ENCODE assay signal across 8 cellular contexts in the genomic region with DNA sequence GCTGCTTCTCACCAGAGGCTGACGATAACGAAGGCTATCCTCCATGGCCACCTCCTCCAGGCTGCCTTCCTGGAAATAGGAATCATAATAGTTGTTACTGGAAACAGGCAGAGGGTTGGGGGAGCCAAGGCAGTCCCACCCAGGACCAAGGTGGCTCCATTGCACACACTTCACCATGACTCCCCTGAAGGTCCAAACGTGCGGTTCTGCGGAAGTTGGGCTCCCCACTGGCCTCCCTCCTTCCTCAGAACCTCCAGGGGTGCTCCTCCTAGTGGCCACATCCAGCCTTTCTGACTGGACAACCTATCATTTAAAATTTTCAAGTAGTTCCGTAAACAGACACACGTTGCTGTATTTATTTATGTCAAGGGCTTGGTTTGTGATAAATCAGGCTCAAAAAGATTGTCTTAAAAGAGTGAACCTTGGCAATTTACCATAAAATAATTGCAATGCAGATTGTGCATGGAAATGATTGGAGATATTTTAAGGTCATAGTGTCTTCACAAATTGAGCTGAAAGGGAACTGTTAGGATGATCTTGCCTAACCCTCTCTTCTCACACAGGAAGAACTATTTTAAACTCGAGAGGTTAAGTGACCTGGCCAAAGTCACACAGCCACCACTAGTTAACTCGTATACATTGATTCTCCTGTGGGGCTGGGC. TPM values are rescaled to one million over a fixed set of nuclear protein-coding genes. Genes with fewer than 3 reads are reported as not detected.
A peak's percentile ranks its signal among the peaks of the same experiment; 100 is the strongest.
DNase-seq lines count a peak whose midpoint lies in the region; ATAC-seq, FAIRE-seq and TF ChIP-seq lines count a peak whose summit lies in the region.

No MANE protein-coding gene starts in this region.

- TF ChIP-seq EP300 in Ishikawa (IDR thresholded peaks at IDR 0.05; ENCODE audit: borderline replicate concordance), result no peak
- no peak for TF ChIP-seq EP300 in SK-N-SH (IDR thresholded peaks at IDR 0.05; ENCODE audit: borderline replicate concordance in 1 of 2, low read depth in 1 of 2, low read length in 1 of 2)

- H3K9me2 ChIP-seq in SK-N-SH, result no peaks in the 10 kb centered on the region

- H3K27ac ChIP-seq in SK-N-SH (ENCODE audit: low read depth in 2 of 2, low read length in 1 of 2) (no peak overlapping the region), ascending aorta (no peak overlapping the region), small intestine (ENCODE audit: low read depth in 1 of 2, low read length in 1 of 2) (no peak overlapping the region)

- CTCF ChIA-PET in SK-N-SH (lab: Yijun Ruan, JAX), result interaction anchor here (0.7 to 4.1 kb wide), 18 partner anchors 10 to 283 kb away, joined by 3 to 24 read pairs (median 4); a partner anchor contains a TSS

- TF ChIP-seq CTCF in SK-N-SH (IDR thresholded peaks at IDR 0.05), result peak; percentile 75
- TF ChIP-seq CTCF in ascending aorta (IDR thresholded peaks at IDR 0.05), result peak; percentile 51 to 64 (median 57)

- no peaks in the 10 kb centered on the region for H3K27me3 ChIP-seq in SK-N-SH (ENCODE audit: insufficient read depth)
- no peaks in the 10 kb centered on the region for H3K27me3 ChIP-seq in ascending aorta
- H3K27me3 ChIP-seq in small intestine (ENCODE audit: control insufficient read depth in 2 of 2, insufficient read depth in 2 of 2, low read length in 2 of 2), result no peaks in the 10 kb centered on the region

- no peak for TF ChIP-seq RAD21 in Ishikawa (IDR thresholded peaks at IDR 0.05; ENCODE audit: low read depth)
- 0 out of 2 replicates have a peak, but pooled peaks have one; percentile 27 for TF ChIP-seq RAD21 in SK-N-SH (IDR thresholded peaks at IDR 0.05; ENCODE audit: low read length)

- H3K4me2 ChIP-seq in SK-N-SH, result no peak overlapping the region

- peaks cover 10 to 15% of the 10 kb centered on the region in 2 experiments; a peak in 2 of 4 replicates for H3K4me1 ChIP-seq in SK-N-SH (ENCODE audit: control insufficient read depth in 1 of 2, insufficient read depth in 2 of 2, low read depth in 1 of 2, low read length in 1 of 2)
- peaks cover 5 to 13% of the 10 kb centered on the region in 2 donors for H3K4me1 ChIP-seq in ascending aorta
- peaks cover 6 to 10% of the 10 kb centered on the region in 2 donors for H3K4me1 ChIP-seq in small intestine (ENCODE audit: control insufficient read depth in 2 of 2, insufficient read depth in 1 of 2, low read depth in 1 of 2, low read length in 1 of 2)

- peak; percentile 58 for DNase-seq in D341Med (ENCODE audit: low spot score)
- peak; percentile 77 for DNase-seq in SK-N-SH
- DNase-seq in ascending aorta (ENCODE audit: low spot score in 2 of 2), result peak in 1 of 2 donors; percentile 76
- DNase-seq in iPS-NIHi11 (ENCODE audit: low spot score), result peak; percentile 54
- peak; percentile 70 for DNase-seq in small intestine

- H3K79me2 ChIP-seq in SK-N-SH (ENCODE audit: insufficient read depth), result no peaks in the 10 kb centered on the region

- POLR2A ChIA-PET in SK-N-SH (lab: Yijun Ruan, JAX), result interaction anchor here (1.1 kb wide), 1 partner anchor 14 kb away, joined by 3 read pairs; a partner anchor contains a TSS

- ATAC-seq in HG02588 (IDR thresholded peaks at IDR 0.05; ENCODE audit: unreplicated experiment) (no peak), GM19351 (IDR thresholded peaks at IDR 0.05; ENCODE audit: unreplicated experiment) (no peak)

- intact Hi-C loops in ascending aorta (cut with DNase I), result loop anchor here (1.0 to 2.0 kb wide), 2 partner anchors 14 to 29 kb away; a partner anchor contains a TSS

- WGBS in SK-N-SH (ENCODE audit: low lambda C conversion rate), result 39% methylated on average over 9 of the region's 9 CpGs
- WGBS in small intestine, 3 donors, result 18 to 27% (median 22%) methylated on average over 9 of the region's 9 CpGs

- FAIRE-seq in small intestine (lab: Jason Lieb, UNC), result no peak

- H3F3A ChIP-seq in SK-N-SH (replicated peaks; ENCODE audit: insufficient read depth), result peaks cover 4% of the 10 kb centered on the region

- no peak overlapping the region for H3K9ac ChIP-seq in SK-N-SH

- H3K4me3 ChIP-seq in SK-N-SH (ENCODE audit: low read depth in 2 of 2, low read length in 1 of 2), result no peak overlapping the region
- H3K4me3 ChIP-seq in ascending aorta, result peak overlapping the region; percentile 69 to 76
- peak overlapping the region in 1 of 2 donors; percentile 62 for H3K4me3 ChIP-seq in small intestine (ENCODE audit: low read depth in 1 of 2, low read length in 2 of 2)

- peak overlapping the region; percentile 94 for H2AFZ ChIP-seq in SK-N-SH (ENCODE audit: low read depth)

- no peaks in the 10 kb centered on the region for H4K20me1 ChIP-seq in SK-N-SH (ENCODE audit: insufficient read depth)

- H3K9me3 ChIP-seq in SK-N-SH (no peaks in the 10 kb centered on the region), ascending aorta (no peaks in the 10 kb centered on the region), small intestine (ENCODE audit: control insufficient read depth, low read depth) (no peaks in the 10 kb centered on the region)

- H3K36me3 ChIP-seq in SK-N-SH (replicated peaks in 1 of 2; ENCODE audit: control insufficient read depth in 1 of 2, insufficient read depth in 2 of 2, low read length in 1 of 2) (no peaks in the 10 kb centered on the region), ascending aorta (no peaks in the 10 kb centered on the region), small intestine (ENCODE audit: control insufficient read depth in 2 of 2, insufficient read depth in 2 of 2, low read length in 2 of 2) (no peaks in the 10 kb centered on the region)

TF ChIP-seq in Ishikawa, 13 proteins besides CTCF, POLR2A, EP300 and RAD21:
- TF ChIP-seq, protein P1, sequence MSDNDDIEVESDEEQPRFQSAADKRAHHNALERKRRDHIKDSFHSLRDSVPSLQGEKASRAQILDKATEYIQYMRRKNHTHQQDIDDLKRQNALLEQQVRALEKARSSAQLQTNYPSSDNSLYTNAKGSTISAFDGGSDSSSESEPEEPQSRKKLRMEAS (IDR thresholded peaks at IDR 0.05), result peak; percentile 57; the same call in 1 of the 2 replicates
- TF ChIP-seq CEBPB (IDR thresholded peaks at IDR 0.05), result no peak

TF ChIP-seq in SK-N-SH, 30 proteins besides CTCF, POLR2A, EP300 and RAD21 (continues in another document):
- TF ChIP-seq FOSL2 (IDR thresholded peaks at IDR 0.05; ENCODE audit: borderline replicate concordance, low read depth), result no peak
- no peak for TF ChIP-seq MEF2A (IDR thresholded peaks at IDR 0.05; ENCODE audit: borderline replicate concordance, low read depth)
- no peak for TF ChIP-seq POLR2AphosphoS5 (IDR thresholded peaks at IDR 0.05; ENCODE audit: low read depth, low read length)
- 0 out of 2 replicates have a peak, but pooled peaks have one; percentile 24 for TF ChIP-seq ELF1 (IDR thresholded peaks at IDR 0.05)
- TF ChIP-seq RCOR1 (IDR thresholded peaks at IDR 0.05; ENCODE audit: low read length), result no peak
- peak; percentile 33; the same call in 1 of the 2 replicates for TF ChIP-seq SMC3 (IDR thresholded peaks at IDR 0.05; ENCODE audit: low read depth, low read length)
- TF ChIP-seq NFIC (IDR thresholded peaks at IDR 0.05; ENCODE audit: borderline replicate concordance), result no peak
- no peak for TF ChIP-seq FOXJ3 (CRISPR knock-in tag; IDR thresholded peaks at IDR 0.05)
- TF ChIP-seq SIN3A (IDR thresholded peaks at IDR 0.05; ENCODE audit: borderline replicate concordance, low read depth, low read length), result no peak
- TF ChIP-seq, protein P1 (IDR thresholded peaks at IDR 0.05; ENCODE audit: low read depth), result no peak
- no peak for TF ChIP-seq CHD2 (IDR thresholded peaks at IDR 0.05; ENCODE audit: low read length, partially characterized antibody)
- TF ChIP-seq, protein P2, sequence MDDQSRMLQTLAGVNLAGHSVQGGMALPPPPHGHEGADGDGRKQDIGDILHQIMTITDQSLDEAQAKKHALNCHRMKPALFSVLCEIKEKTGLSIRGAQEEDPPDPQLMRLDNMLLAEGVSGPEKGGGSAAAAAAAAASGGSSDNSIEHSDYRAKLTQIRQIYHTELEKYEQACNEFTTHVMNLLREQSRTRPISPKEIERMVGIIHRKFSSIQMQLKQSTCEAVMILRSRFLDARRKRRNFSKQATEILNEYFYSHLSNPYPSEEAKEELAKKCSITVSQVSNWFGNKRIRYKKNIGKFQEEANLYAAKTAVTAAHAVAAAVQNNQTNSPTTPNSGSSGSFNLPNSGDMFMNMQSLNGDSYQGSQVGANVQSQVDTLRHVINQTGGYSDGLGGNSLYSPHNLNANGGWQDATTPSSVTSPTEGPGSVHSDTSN (IDR thresholded peaks at IDR 0.05), result no peak
- no peak for TF ChIP-seq TAF1 (IDR thresholded peaks at IDR 0.05; ENCODE audit: borderline replicate concordance, low read depth, low read length)
- TF ChIP-seq JUND (IDR thresholded peaks at IDR 0.05), result no peak

RNA-seq across cellular contexts. Expression of a gene that starts 1.4 kb away (rescaled TPM):
- polyA plus RNA-seq in SK-N-SH (2012; rRNA removed) (4.1 and 4.5 TPM in 2 replicates), small intestine (10 to 100 TPM in 2 of 3 donors, 1 to 10 TPM in 1; 8.7 to 19.6 (median 12.7) TPM)
- 1.8 and 2.9 TPM in 2 replicates for polyA plus RNA-seq in SK-N-SH (2012; cell fraction: cytosol; rRNA removed)
- 3.8 and 4.6 TPM in 2 replicates for polyA plus RNA-seq in SK-N-SH (2012; cell fraction: nucleus; rRNA removed)
- 56.8 TPM for total RNA-seq in ascending aorta

RNA-seq across cellular contexts. Expression of a gene that starts 13.9 kb away (rescaled TPM):
- 109 and 119 TPM in 2 replicates for polyA plus RNA-seq in SK-N-SH (2012; rRNA removed)
- 82.9 and 86.2 TPM in 2 replicates for polyA plus RNA-seq in SK-N-SH (2012; cell fraction: cytosol; rRNA removed)
- 119 and 123 TPM in 2 replicates for polyA plus RNA-seq in SK-N-SH (2012; cell fraction: nucleus; rRNA removed)
- total RNA-seq in ascending aorta, result 24.7 TPM
- polyA plus RNA-seq in small intestine, result 10 to 100 TPM; 37.1 to 68.3 (median 60.8) TPM

RNA-seq across cellular contexts. Expression of a gene that starts 30.0 kb away (rescaled TPM):
- 2.8 and 2.9 TPM in 2 replicates for polyA plus RNA-seq in SK-N-SH (2012; rRNA removed)
- polyA plus RNA-seq in SK-N-SH (2012; cell fraction: cytosol; rRNA removed), result 1.7 and 2.9 TPM in 2 replicates
- polyA plus RNA-seq in SK-N-SH (2012; cell fraction: nucleus; rRNA removed), result 3.3 and 3.9 TPM in 2 replicates
- 38.1 TPM for total RNA-seq in ascending aorta
- polyA plus RNA-seq in small intestine, result 1 to 10 TPM in 2 of 3 donors, under 1 TPM in 1; 0.54 to 2.2 (median 2.1) TPM

RNA-seq across cellular contexts. Expression of a gene that starts 31.1 kb away (rescaled TPM):
- polyA plus RNA-seq in SK-N-SH (2012; rRNA removed), result 0.08 TPM in 1 of 2 replicates, not detected in the other
- 0.01 TPM in 1 of 2 replicates, not detected in the other for polyA plus RNA-seq in SK-N-SH (2012; cell fraction: cytosol; rRNA removed)
- 0.29 and 0.31 TPM in 2 replicates for polyA plus RNA-seq in SK-N-SH (2012; cell fraction: nucleus; rRNA removed)
- not detected for total RNA-seq in ascending aorta
- 10 to 100 TPM; 11.1 to 89.5 (median 68.6) TPM for polyA plus RNA-seq in small intestine

RNA-seq across cellular contexts. Expression of a gene that starts 59.0 kb away (rescaled TPM):
- polyA plus RNA-seq in SK-N-SH (2012; rRNA removed) (not detected in 2 replicates), small intestine (under 1 TPM in 1 of 3 donors, not detected in 2; 0.15 TPM)
- not detected in 2 replicates for polyA plus RNA-seq in SK-N-SH (2012; cell fraction: cytosol; rRNA removed)
- not detected in 2 replicates for polyA plus RNA-seq in SK-N-SH (2012; cell fraction: nucleus; rRNA removed)
- total RNA-seq in ascending aorta, result not detected

Comparison
In these comparisons a context has a peak if more than half of its experiments do, and no peak if none do; other contexts are left out.
1. H3K4me3 ChIP-seq: peak in ascending aorta (2 of 2); none in SK-N-SH (0 of 2).